Comparison of ENCODE assay signal across 10 cellular contexts in genomic region chr13:50543767-50544166, GRCh38.
DNase-seq lines count a peak whose midpoint lies in the region; ATAC-seq lines count a peak whose summit lies in the region.
"Had no signal": no experiment of that assay in that cellular context is flagged by ENCODE, and none has a peak within 500 bp of the region (broad histone marks: within the 10 kb centered on the region; RNA-seq: fewer than 3 reads in every experiment).

No MANE protein-coding gene starts in this region.

- peak overlapping the region; percentile 67 for H3K4me3 ChIP-seq in ACC112 (ENCODE audit: low read depth, low read length)

- peak; percentile 14 for DNase-seq in HCEC 1CT
- DNase-seq in brain pericyte (ENCODE audit: low read depth, low spot score), result peak; percentile 68
- peak; percentile 86 for DNase-seq in myocyte (ENCODE audit: low read depth)
- no peak for DNase-seq in foreskin melanocyte
- no peak for DNase-seq in GF-D8 (lab: John Stamatoyannopoulos, UW)
- DNase-seq: central memory CD4-positive, alpha-beta T cell; stimulated activated CD4-positive, alpha-beta T cell treated with anti-CD3 and anti-CD28 coated beads, Interleukin-2, amount 100 ng/mL, for 48 hours had no signal

- no peaks in the 10 kb centered on the region for H3K36me3 ChIP-seq in ACC112 (ENCODE audit: insufficient read depth, low read length)

- H3K27me3 ChIP-seq in ACC112 (ENCODE audit: insufficient read depth, low read length), result no peaks in the 10 kb centered on the region

- no peak for ATAC-seq in GM21576 (IDR thresholded peaks at IDR 0.05; ENCODE audit: unreplicated experiment)
- ATAC-seq in GM21723 (IDR thresholded peaks at IDR 0.05; ENCODE audit: unreplicated experiment), result no peak

- H2AFZ ChIP-seq in ACC112 (ENCODE audit: low read length, unreplicated experiment), result peak overlapping the region; percentile 98

- no peaks in the 10 kb centered on the region for H3K79me2 ChIP-seq in ACC112 (ENCODE audit: control insufficient read depth, insufficient read depth, low read length, unreplicated experiment)

- H3K4me1 ChIP-seq in ACC112 (ENCODE audit: control insufficient read depth, insufficient read depth, low read length, unreplicated experiment), result peaks cover 10% of the 10 kb centered on the region

- no peak overlapping the region for H3K27ac ChIP-seq in ACC112 (ENCODE audit: low read depth, low read length)

Comparison
In these comparisons a context has a peak if more than half of its experiments do, and no peak if none do; other contexts are left out.
1. DNase-seq: peak in HCEC 1CT (single experiment), brain pericyte (single experiment) and myocyte (single experiment); none in foreskin melanocyte (single experiment) and GF-D8 (single experiment).